ENCODE assay signal across 11 cellular contexts in the genomic region with DNA sequence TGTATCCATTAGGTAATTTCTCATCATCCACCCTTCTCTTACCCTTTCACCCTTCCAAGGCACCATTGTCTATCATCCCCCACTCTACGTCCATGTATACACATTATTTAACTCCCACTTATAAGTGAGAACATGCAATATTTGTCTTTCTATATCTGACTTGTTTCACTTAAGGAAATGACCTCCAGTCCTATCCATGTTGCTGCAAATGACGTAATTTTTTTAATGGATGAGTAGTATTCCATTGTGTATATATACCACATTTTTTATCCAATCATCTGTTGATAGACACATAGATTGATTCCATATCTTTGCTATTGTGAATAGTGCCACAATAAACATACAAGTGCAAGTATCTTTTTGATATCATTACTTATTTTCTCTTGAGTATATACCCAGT.
"Had no signal": no experiment of that assay in that cellular context is flagged by ENCODE, and none has a peak within 500 bp of the region (broad histone marks: within the 10 kb centered on the region; RNA-seq: fewer than 3 reads in every experiment).

No MANE protein-coding gene starts in this region.

- H3K4me3 ChIP-seq: GM23248, GM23338, HAP-1 had no signal

- DNase-seq: GM23248, GOT3, H7, H9, HCEC 1CT, HFFc6 had no signal

- H3K36me3 ChIP-seq: HAP-1 had no signal

- H2AFZ ChIP-seq: GM23248, GM23338 had no signal

- FAIRE-seq: H1, H54 had no signal

- H3K9me3 ChIP-seq: HAP-1 had no signal

- H3K4me2 ChIP-seq: GM23338 had no signal

- H3K9ac ChIP-seq: GM23248 had no signal

- ATAC-seq: GM23338, HCT116 had no signal

- H3K4me1 ChIP-seq: HAP-1 had no signal

- H3K27ac ChIP-seq: GM23248 had no signal
